27 cellular contexts compared by ENCODE assay signal in the genomic region with DNA sequence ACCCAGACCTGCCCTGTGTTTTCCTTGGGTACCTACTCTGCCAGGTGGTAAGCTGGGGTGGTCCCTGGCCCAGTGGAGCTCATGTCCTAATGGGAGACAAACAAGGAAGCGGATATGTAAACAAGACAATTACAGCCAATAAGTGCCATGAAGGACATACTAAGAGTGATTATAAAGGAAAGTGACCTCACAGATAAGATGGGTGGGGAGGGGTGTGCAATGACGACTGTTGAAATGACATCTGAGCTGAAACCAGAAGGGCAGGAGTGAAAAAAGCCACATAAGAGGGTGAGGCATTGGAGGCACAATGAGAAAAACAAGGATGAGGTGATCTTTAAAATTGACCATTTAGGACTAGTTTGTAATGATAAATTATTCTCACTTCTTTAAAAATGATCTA.
"Had no signal": no experiment of that assay in that cellular context is flagged by ENCODE, and none has a peak within 500 bp of the region (broad histone marks: within the 10 kb centered on the region; RNA-seq: fewer than 3 reads in every experiment).

No MANE protein-coding gene starts in this region.

- H3K36me3 Mint-ChIP-seq: activated CD8-positive, alpha-beta memory T cell treated with anti-CD3 and anti-CD28 coated beads, Interleukin-2, amount 10 ng/mL, durations not matched to agents 7 days and 5 days; activated naive CD8-positive, alpha-beta T cell; naive thymus-derived CD4-positive, alpha-beta T cell; stimulated activated effector memory CD8-positive, alpha-beta T cell treated with anti-CD3 and anti-CD28 coated beads, Interleukin-12 subunit alpha, Interleukin-12 subunit beta, amount 100 ng/mL, for 72 hours had no signal

- H3K4me3 Mint-ChIP-seq: activated CD4-positive, alpha-beta T cell treated with anti-CD3 and anti-CD28 coated beads for 36 hours; activated CD8-positive, alpha-beta memory T cell treated with anti-CD3 and anti-CD28 coated beads, Interleukin-2, amount 10 ng/mL, durations not matched to agents 7 days and 5 days; activated CD8-positive, alpha-beta T cell treated with anti-CD3 and anti-CD28 coated beads, Interleukin-2, amount 10 ng/mL, durations not matched to agents 7 days and 5 days; activated naive CD8-positive, alpha-beta T cell; naive thymus-derived CD4-positive, alpha-beta T cell; stimulated activated effector memory CD8-positive, alpha-beta T cell treated with anti-CD3 and anti-CD28 coated beads, Interleukin-12 subunit alpha, Interleukin-12 subunit beta, amount 100 ng/mL, for 72 hours; stimulated activated naive CD8-positive, alpha-beta T cell treated with anti-CD3 and anti-CD28 coated beads, Interleukin-15, Interleukin-2, amounts not matched to agents 100 ng/mL and 50 ng/mL, for 24 hours; T-helper 2 cell treated with Interferon-gamma antibody and Interleukin-4, amounts not matched to agents 5 μg/mL and 100 μg/mL, for 36 hours had no signal

- H3K9me3 ChIP-seq: adrenal gland, body of pancreas, left lung, ovary, sigmoid colon, thoracic aorta had no signal

- H3K27ac Mint-ChIP-seq: activated CD4-positive, alpha-beta T cell treated with anti-CD3 and anti-CD28 coated beads for 36 hours; activated CD8-positive, alpha-beta memory T cell treated with anti-CD3 and anti-CD28 coated beads, Interleukin-2, amount 10 ng/mL, durations not matched to agents 7 days and 5 days; activated CD8-positive, alpha-beta T cell treated with anti-CD3 and anti-CD28 coated beads, Interleukin-2, amount 10 ng/mL, durations not matched to agents 7 days and 5 days; activated naive CD8-positive, alpha-beta T cell; naive thymus-derived CD4-positive, alpha-beta T cell; progenitor cell of endocrine pancreas; stimulated activated effector memory CD8-positive, alpha-beta T cell treated with anti-CD3 and anti-CD28 coated beads, Interleukin-12 subunit alpha, Interleukin-12 subunit beta, amount 100 ng/mL, for 72 hours; stimulated activated naive CD8-positive, alpha-beta T cell treated with anti-CD3 and anti-CD28 coated beads, Interleukin-15, Interleukin-2, amounts not matched to agents 100 ng/mL and 50 ng/mL, for 24 hours; T-helper 2 cell treated with Interferon-gamma antibody and Interleukin-4, amounts not matched to agents 5 μg/mL and 100 μg/mL, for 36 hours had no signal

- DNase-seq: activated CD4-positive, alpha-beta T cell treated with anti-CD3 and anti-CD28 coated beads for 36 hours; activated CD4-positive, CD25-positive, alpha-beta regulatory T cell; activated CD8-positive, alpha-beta memory T cell treated with anti-CD3 and anti-CD28 coated beads, Interleukin-2, amount 10 ng/mL, durations not matched to agents 7 days and 5 days; activated CD8-positive, alpha-beta T cell treated with anti-CD3 and anti-CD28 coated beads, Interleukin-2, amount 10 ng/mL, durations not matched to agents 7 days and 5 days; activated effector memory CD4-positive, alpha-beta T cell treated with Interleukin-2 at 50 U/mL for 16 hours; activated naive CD4-positive, alpha-beta T cell treated with Interleukin-2 at 50 U/mL for 16 hours; adrenal gland; aorta; body of pancreas; cortex of kidney; foreskin fibroblast; head of caudate nucleus; left lung; naive thymus-derived CD4-positive, alpha-beta T cell; ovary; sigmoid colon; small intestine; stimulated activated CD4-positive, alpha-beta T cell treated with anti-CD3 and anti-CD28 coated beads, Interleukin-4, amount 100 ng/mL, for 24 hours; T-helper 1 cell; trophoblast cell had no signal

- H3K27me3 ChIP-seq: adrenal gland, body of pancreas, cardiac muscle cell, left lung, ovary, sigmoid colon had no signal

- H3K27me3 Mint-ChIP-seq: activated CD4-positive, alpha-beta T cell treated with anti-CD3 and anti-CD28 coated beads for 36 hours; activated CD8-positive, alpha-beta memory T cell treated with anti-CD3 and anti-CD28 coated beads, Interleukin-2, amount 10 ng/mL, durations not matched to agents 7 days and 5 days; progenitor cell of endocrine pancreas; stimulated activated naive CD8-positive, alpha-beta T cell treated with anti-CD3 and anti-CD28 coated beads, Interleukin-15, Interleukin-2, amounts not matched to agents 100 ng/mL and 50 ng/mL, for 24 hours had no signal

- H3K4me1 ChIP-seq: adrenal gland, body of pancreas, left lung, sigmoid colon had no signal

- H3K27ac ChIP-seq: adrenal gland, body of pancreas, cardiac muscle cell, left lung, ovary, sigmoid colon, thoracic aorta had no signal

- ATAC-seq: activated CD4-positive, alpha-beta T cell treated with anti-CD3 and anti-CD28 coated beads for 36 hours; activated CD8-positive, alpha-beta memory T cell treated with anti-CD3 and anti-CD28 coated beads, Interleukin-2, amount 10 ng/mL, durations not matched to agents 7 days and 5 days; activated CD8-positive, alpha-beta T cell treated with anti-CD3 and anti-CD28 coated beads, Interleukin-2, amount 10 ng/mL, durations not matched to agents 7 days and 5 days; body of pancreas; left lung; naive thymus-derived CD4-positive, alpha-beta T cell; stimulated activated effector memory CD8-positive, alpha-beta T cell treated with anti-CD3 and anti-CD28 coated beads, Interleukin-12 subunit alpha, Interleukin-12 subunit beta, amount 100 ng/mL, for 72 hours had no signal

- H3K4me3 ChIP-seq: adrenal gland, body of pancreas, cardiac muscle cell, left lung, ovary, sigmoid colon, thoracic aorta had no signal

- H3K4me1 Mint-ChIP-seq: activated CD4-positive, alpha-beta T cell treated with anti-CD3 and anti-CD28 coated beads for 36 hours; activated CD8-positive, alpha-beta memory T cell treated with anti-CD3 and anti-CD28 coated beads, Interleukin-2, amount 10 ng/mL, durations not matched to agents 7 days and 5 days; stimulated activated effector memory CD8-positive, alpha-beta T cell treated with anti-CD3 and anti-CD28 coated beads, Interleukin-12 subunit alpha, Interleukin-12 subunit beta, amount 100 ng/mL, for 72 hours had no signal

- H3K36me3 ChIP-seq: adrenal gland, cardiac muscle cell, left lung, ovary, sigmoid colon, thoracic aorta had no signal

- H3K9me3 Mint-ChIP-seq: stimulated activated effector memory CD8-positive, alpha-beta T cell treated with anti-CD3 and anti-CD28 coated beads, Interleukin-12 subunit alpha, Interleukin-12 subunit beta, amount 100 ng/mL, for 72 hours; T-helper 2 cell treated with Interferon-gamma antibody and Interleukin-4, amounts not matched to agents 5 μg/mL and 100 μg/mL, for 36 hours had no signal
